ENCODE assay signal across 8 cellular contexts in the genomic region with DNA sequence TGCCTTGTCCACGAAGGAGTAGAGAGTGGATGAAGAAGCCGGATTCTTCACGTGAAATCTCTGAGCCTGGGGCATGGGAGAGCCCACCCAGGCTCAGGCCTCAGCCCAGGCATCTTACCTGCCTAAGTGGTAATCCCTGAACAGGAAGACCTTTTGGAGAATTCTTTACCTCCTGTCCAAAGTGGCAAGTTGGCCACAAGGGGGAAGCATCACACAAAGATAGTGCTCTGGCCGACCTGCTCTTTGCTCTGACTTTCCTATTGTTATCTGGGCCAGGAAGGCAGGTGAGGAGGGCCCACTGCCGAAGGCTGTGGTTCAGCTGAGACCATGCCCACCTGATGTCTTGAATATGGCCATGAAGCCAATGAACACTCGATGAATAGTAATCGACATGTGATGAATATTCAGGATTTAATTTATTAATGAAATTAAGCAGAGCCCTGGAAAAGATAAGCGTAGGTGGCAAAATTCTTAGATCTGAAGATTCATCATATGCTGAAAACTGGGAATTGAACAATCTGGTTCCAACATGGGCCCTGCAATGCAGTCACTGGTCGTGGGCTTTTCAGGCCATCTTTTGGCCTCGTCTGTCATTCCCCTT.
DNase-seq lines count a peak whose midpoint lies in the region; ATAC-seq and TF ChIP-seq lines count a peak whose summit lies in the region.

No MANE protein-coding gene starts in this region.

- no peak overlapping the region for H3K27ac Mint-ChIP-seq in nephron progenitor cell

- no peaks in the 10 kb centered on the region for H3K9me3 ChIP-seq in transverse colon

- H3K4me3 ChIP-seq in fibroblast of mammary gland (ENCODE audit: control insufficient read depth, low read depth, low read length) (no peak overlapping the region), transverse colon (no peak overlapping the region)

- WGBS in transverse colon (ENCODE audit: low coverage in 1 of 2), 2 donors: 44 to 72% methylated on average over 3 to 10 of the region's 10 CpGs

- no peak overlapping the region for H3K27ac ChIP-seq in transverse colon

- ATAC-seq in GM21447 (IDR thresholded peaks at IDR 0.05; ENCODE audit: unreplicated experiment): peak; percentile 70

- H3K36me3 ChIP-seq in transverse colon: no peaks in the 10 kb centered on the region

- DNase-seq in DMS79 (lab: John Stamatoyannopoulos, UW) (peak; percentile 52), HS-5 (ENCODE audit: low read depth) (peak; percentile 34), NCI-H82 treated with DMSO at 0.1 percent for 48 hours (lab: John Stamatoyannopoulos, UW; ENCODE audit: unreplicated experiment) (peak; percentile 0), activated T-cell treated with anti-CD3 and anti-CD28 coated beads for 4 hours (peak; percentile 11), fibroblast of mammary gland (ENCODE audit: low read depth) (peak; percentile 64), nephron progenitor cell (peak; percentile 74), transverse colon (peak; percentile 67)

- no peak overlapping the region for H3K4me3 Mint-ChIP-seq in nephron progenitor cell

- in situ Hi-C loops in transverse colon (cut with MboI; ENCODE audit: low pct_ligation_motif_present in 1 of 4, low pct_unique_long_range_greater_than_20kb in 1 of 4, low sequenced_read_pairs in 3 of 4): loop anchor here in 2 of 4 donors (10.0 to 25.0 kb wide), 4 partner anchors 112 to 989 kb away; no protein-coding TSS in a partner anchor

- no peak for TF ChIP-seq POLR2A in transverse colon (IDR thresholded peaks at IDR 0.05)

- intact Hi-C loops in transverse colon (cut with DNase I; ENCODE audit: low total_unique reads): loop anchor here (10.0 kb wide), 1 partner anchor 112 kb away; no protein-coding TSS in a partner anchor

- peak; percentile 71 for TF ChIP-seq CTCF in fibroblast of mammary gland (conservative IDR thresholded peaks at IDR 0.05; ENCODE audit: control insufficient read depth, insufficient read depth, low read depth, low read length)
- peak; percentile 65 for TF ChIP-seq CTCF in nephron progenitor cell (IDR thresholded peaks at IDR 0.05)
- peak; percentile 51 to 64 (median 61) for TF ChIP-seq CTCF in transverse colon (IDR thresholded peaks at IDR 0.05)

- H3K36me3 Mint-ChIP-seq in nephron progenitor cell (ENCODE audit: low read depth): peaks cover 6% of the 10 kb centered on the region

- no peaks in the 10 kb centered on the region for H3K27me3 ChIP-seq in transverse colon

- TF ChIP-seq EP300 in transverse colon (IDR thresholded peaks at IDR 0.05; ENCODE audit: low read depth): no peak

- H3K27me3 Mint-ChIP-seq in nephron progenitor cell (ENCODE audit: low read depth, poor library complexity): peaks cover 3% of the 10 kb centered on the region

- H3K4me1 Mint-ChIP-seq in nephron progenitor cell: no peaks in the 10 kb centered on the region

- H3K9me3 Mint-ChIP-seq in nephron progenitor cell: peaks cover 16% of the 10 kb centered on the region

- H3K4me1 ChIP-seq in transverse colon: no peaks in the 10 kb centered on the region

Comparison
In these comparisons a context has a peak if more than half of its experiments do, and no peak if none do; other contexts are left out.
1. DNase-seq: peak in every context shown above with its lines; median percentile 74 in nephron progenitor cell; 67 in transverse colon; 64 in fibroblast of mammary gland; 52 in DMS79; 34 in HS-5; 11 in activated T-cell treated with anti-CD3 and anti-CD28 coated beads for 4 hours; 0 in NCI-H82 treated with DMSO at 0.1 percent for 48 hours.